Comparison of ENCODE assay signal across 15 cellular contexts in the genomic region with DNA sequence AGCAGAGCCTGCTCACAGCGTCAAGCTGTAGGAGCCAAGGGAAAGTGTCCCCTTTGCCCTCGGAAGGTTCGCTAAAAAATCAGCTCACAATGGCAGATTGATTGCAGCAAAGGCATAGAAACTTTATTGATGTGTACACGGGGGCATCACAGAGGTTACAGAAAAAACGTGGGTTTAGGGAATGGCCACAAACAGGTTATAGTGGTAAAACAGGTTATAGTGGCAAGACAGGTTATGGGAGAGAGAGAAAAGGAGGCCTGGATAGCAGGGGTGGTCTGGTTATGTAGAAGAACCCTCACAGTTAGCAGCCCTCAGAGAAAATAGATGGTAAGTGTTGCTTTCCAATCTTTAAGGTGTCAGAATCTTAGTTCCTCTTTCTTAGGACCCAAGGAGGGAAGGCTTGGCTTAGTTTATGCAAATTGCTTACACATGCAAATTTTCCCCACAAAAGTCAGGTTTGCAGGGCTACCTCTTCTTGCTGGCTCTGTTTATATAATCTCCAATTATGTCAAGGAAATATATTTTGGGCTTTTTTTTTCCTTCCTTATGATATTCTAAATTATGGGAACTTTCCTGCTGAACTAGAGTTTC.
DNase-seq lines count a peak whose midpoint lies in the region; ATAC-seq and TF ChIP-seq lines count a peak whose summit lies in the region.
"Had no signal": no experiment of that assay in that cellular context is flagged by ENCODE, and none has a peak within 500 bp of the region (broad histone marks: within the 10 kb centered on the region; RNA-seq: fewer than 3 reads in every experiment).

No MANE protein-coding gene starts in this region.

- H3K27ac Mint-ChIP-seq in Caco-2 (ENCODE audit: unreplicated experiment): no peak overlapping the region
- no peak overlapping the region for H3K27ac Mint-ChIP-seq in natural killer cell treated with Interleukin-12 subunit alpha and Interleukin-12 subunit beta and Interleukin-15 and Interleukin-18, amount 100 ng/mL, for 72 hours
- H3K27ac Mint-ChIP-seq: activated naive CD8-positive, alpha-beta T cell treated with anti-CD3 and anti-CD28 coated beads for 36 hours had no signal

- peak overlapping the region; percentile 23 for H3K4me3 Mint-ChIP-seq in Caco-2 (ENCODE audit: unreplicated experiment)
- no peak overlapping the region for H3K4me3 Mint-ChIP-seq in natural killer cell treated with Interleukin-12 subunit alpha and Interleukin-12 subunit beta and Interleukin-15 and Interleukin-18, amount 100 ng/mL, for 72 hours
- H3K4me3 Mint-ChIP-seq: activated naive CD8-positive, alpha-beta T cell treated with anti-CD3 and anti-CD28 coated beads for 36 hours had no signal

- ATAC-seq in GM19324 (IDR thresholded peaks at IDR 0.05; ENCODE audit: low FRiP score, unreplicated experiment) (peak; percentile 80), HG02623 (IDR thresholded peaks at IDR 0.05; ENCODE audit: unreplicated experiment) (peak; percentile 58), HG03521 (IDR thresholded peaks at IDR 0.05; ENCODE audit: unreplicated experiment) (peak; percentile 64), foreskin keratinocyte (no peak)
- no peak for ATAC-seq in natural killer cell treated with Interleukin-12 subunit alpha and Interleukin-12 subunit beta and Interleukin-15 and Interleukin-18, amount 100 ng/mL, for 72 hours
- ATAC-seq: HCT116 had no signal

- H3K4me1 ChIP-seq in Caco-2: no peaks in the 10 kb centered on the region
- H3K4me1 ChIP-seq in foreskin keratinocyte: no peaks in the 10 kb centered on the region

- H3K4me1 Mint-ChIP-seq in Caco-2 (ENCODE audit: low read depth, unreplicated experiment): peaks cover 9% of the 10 kb centered on the region
- H3K4me1 Mint-ChIP-seq in natural killer cell treated with Interleukin-12 subunit alpha and Interleukin-12 subunit beta and Interleukin-15 and Interleukin-18, amount 100 ng/mL, for 72 hours (ENCODE audit: low read depth in 2 of 2): no peaks in the 10 kb centered on the region
- H3K4me1 Mint-ChIP-seq: activated naive CD8-positive, alpha-beta T cell treated with anti-CD3 and anti-CD28 coated beads for 36 hours had no signal

- CTCF ChIA-PET in Caco-2 (lab: Charles Lee): no interaction called here

- H3K27me3 Mint-ChIP-seq in Caco-2 (ENCODE audit: insufficient read depth, unreplicated experiment): no peaks in the 10 kb centered on the region
- peaks cover 13 to 31% of the 10 kb centered on the region in 2 donors for H3K27me3 Mint-ChIP-seq in natural killer cell treated with Interleukin-12 subunit alpha and Interleukin-12 subunit beta and Interleukin-15 and Interleukin-18, amount 100 ng/mL, for 72 hours

- no peaks in the 10 kb centered on the region for H3K9me3 Mint-ChIP-seq in Caco-2 (ENCODE audit: unreplicated experiment)
- no peaks in the 10 kb centered on the region for H3K9me3 Mint-ChIP-seq in natural killer cell treated with Interleukin-12 subunit alpha and Interleukin-12 subunit beta and Interleukin-15 and Interleukin-18, amount 100 ng/mL, for 72 hours
- H3K9me3 Mint-ChIP-seq: activated naive CD8-positive, alpha-beta T cell treated with anti-CD3 and anti-CD28 coated beads for 36 hours had no signal

- TF ChIP-seq CTCF in Caco-2 (IDR thresholded peaks at IDR 0.05; ENCODE audit: insufficient read depth in 1 of 2, low read depth in 1 of 2, low read length in 1 of 2, severe bottlenecking in 1 of 2, unreplicated experiment in 1 of 2): no peak
- TF ChIP-seq CTCF in foreskin keratinocyte (conservative IDR thresholded peaks at IDR 0.05): no peak

- no peaks in the 10 kb centered on the region for H3K9me3 ChIP-seq in Caco-2

- intact Hi-C loops in Caco-2 (cut with micrococcal nuclease; ENCODE audit: unreplicated experiment): loop anchor here (1.0 kb wide), 1 partner anchor 11 kb away; no protein-coding TSS in a partner anchor

- H3K27ac ChIP-seq in foreskin keratinocyte: no peak overlapping the region
- H3K27ac ChIP-seq: WERI-Rb-1 had no signal

- BruUV-seq in Caco-2 (replicated peaks; lab: Mats Ljungman, UMichigan): no TSS peak

- H3K27me3 ChIP-seq in Caco-2 (replicated peaks; ENCODE audit: control insufficient read depth, insufficient read depth, low read length) (no peaks in the 10 kb centered on the region), foreskin keratinocyte (no peaks in the 10 kb centered on the region)

- H3K4me3 ChIP-seq in Caco-2 (ENCODE audit: low read depth, low read length): no peak overlapping the region

- H3K36me3 ChIP-seq in Caco-2 (ENCODE audit: control insufficient read depth, insufficient read depth, low read length): no peaks in the 10 kb centered on the region
- H3K36me3 ChIP-seq: WERI-Rb-1 had no signal

- DNase-seq in Caco-2 (peak in 1 of 2 experiments; percentile 16), NCI-H345 treated with DMSO at 0.1 percent for 48 hours (lab: John Stamatoyannopoulos, UW; ENCODE audit: unreplicated experiment) (no peak), MV-4-11 (lab: John Stamatoyannopoulos, UW) (no peak), foreskin keratinocyte (no peak)
- no peak for DNase-seq in natural killer cell treated with Interleukin-12 subunit alpha and Interleukin-12 subunit beta and Interleukin-15 and Interleukin-18, amount 100 ng/mL, for 72 hours (ENCODE audit: low spot score)
- DNase-seq: activated CD8-positive, alpha-beta memory T cell treated with anti-CD3 and anti-CD28 coated beads, Interleukin-2, amount 50 U/mL, for 4 hours; activated naive CD8-positive, alpha-beta T cell treated with anti-CD3 and anti-CD28 coated beads for 36 hours; NCI-H1048; NCI-H524 treated with DMSO at 0.1 percent for 48 hours; SIG-M5; WERI-Rb-1 had no signal

- no peaks in the 10 kb centered on the region for H3K36me3 Mint-ChIP-seq in Caco-2 (ENCODE audit: insufficient read depth, unreplicated experiment)
- H3K36me3 Mint-ChIP-seq in natural killer cell treated with Interleukin-12 subunit alpha and Interleukin-12 subunit beta and Interleukin-15 and Interleukin-18, amount 100 ng/mL, for 72 hours: no peaks in the 10 kb centered on the region
- H3K36me3 Mint-ChIP-seq: activated naive CD8-positive, alpha-beta T cell treated with anti-CD3 and anti-CD28 coated beads for 36 hours had no signal

- POLR2A ChIA-PET in Caco-2 (lab: Charles Lee): no interaction called here

Comparison
In these comparisons a context has a peak if more than half of its experiments do, and no peak if none do; other contexts are left out.
1. ATAC-seq: peak in GM19324 (single experiment), HG02623 (single experiment) and HG03521 (single experiment); none in natural killer cell treated with Interleukin-12 subunit alpha and Interleukin-12 subunit beta and Interleukin-15 and Interleukin-18, amount 100 ng/mL, for 72 hours (0 of 2) and foreskin keratinocyte (single experiment).